ENCODE assay signal across 17 cellular contexts in genomic region chrX:19684265-19684664, GRCh38.
A peak's percentile ranks its signal among the peaks of the same experiment; 100 is the strongest.
DNase-seq lines count a peak whose midpoint lies in the region; ATAC-seq and TF ChIP-seq lines count a peak whose summit lies in the region.
"Had no signal": no experiment of that assay in that cellular context is flagged by ENCODE, and none has a peak within 500 bp of the region (broad histone marks: within the 10 kb centered on the region; RNA-seq: fewer than 3 reads in every experiment).

No MANE protein-coding gene starts in this region.

- H3K4me3 ChIP-seq in ACC112 (ENCODE audit: low read depth, low read length) = peak overlapping the region; percentile 74; the same call in 1 of the 2 replicates
- H3K4me3 ChIP-seq in HEK293 (ENCODE audit: low read depth, low read length) = no peak overlapping the region
- no peak overlapping the region for H3K4me3 ChIP-seq in aorta (ENCODE audit: low read length in 2 of 2)
- H3K4me3 ChIP-seq: adrenal gland, heart right ventricle, Peyer's patch had no signal

- no peaks in the 10 kb centered on the region for H3K9me3 ChIP-seq in HEK293 (ENCODE audit: control insufficient read depth, insufficient read depth, low read depth, low read length)
- H3K9me3 ChIP-seq in aorta (ENCODE audit: control insufficient read depth, low read length) = no peaks in the 10 kb centered on the region
- H3K9me3 ChIP-seq: adrenal gland, heart right ventricle, Peyer's patch had no signal

- H3K27ac Mint-ChIP-seq in activated T-helper 1 cell treated with anti-CD3 and anti-CD28 coated beads, Interleukin-12 subunit alpha, Interleukin-12 subunit beta, Interleukin-2, Interleukin-4 antibody, amounts not matched to agents 30 ng/mL and 10 ng/mL and 1 ng/mL, durations not matched to agents 14 hours and 24 hours and 36 hours = peak overlapping the region; percentile 92
- H3K27ac Mint-ChIP-seq in naive B cell = peak overlapping the region; percentile 44 to 97 (median 80)

- H3K4me1 Mint-ChIP-seq in activated T-helper 1 cell treated with anti-CD3 and anti-CD28 coated beads, Interleukin-12 subunit alpha, Interleukin-12 subunit beta, Interleukin-2, Interleukin-4 antibody, amounts not matched to agents 30 ng/mL and 10 ng/mL and 1 ng/mL, durations not matched to agents 14 hours and 24 hours and 36 hours (ENCODE audit: low read depth) = peaks cover 81% of the 10 kb centered on the region
- peaks cover 21 to 54% (median 38%) of the 10 kb centered on the region in 3 donors for H3K4me1 Mint-ChIP-seq in naive B cell

- peak overlapping the region; percentile 65 for H3K4me3 Mint-ChIP-seq in activated T-helper 1 cell treated with anti-CD3 and anti-CD28 coated beads, Interleukin-12 subunit alpha, Interleukin-12 subunit beta, Interleukin-2, Interleukin-4 antibody, amounts not matched to agents 30 ng/mL and 10 ng/mL and 1 ng/mL, durations not matched to agents 14 hours and 24 hours and 36 hours
- no peak overlapping the region for H3K4me3 Mint-ChIP-seq in naive B cell

- H3K9me3 Mint-ChIP-seq in activated T-helper 1 cell treated with anti-CD3 and anti-CD28 coated beads, Interleukin-12 subunit alpha, Interleukin-12 subunit beta, Interleukin-2, Interleukin-4 antibody, amounts not matched to agents 30 ng/mL and 10 ng/mL and 1 ng/mL, durations not matched to agents 14 hours and 24 hours and 36 hours = no peaks in the 10 kb centered on the region
- H3K9me3 Mint-ChIP-seq in naive B cell = peaks cover 0 to 3% (median 0%) of the 10 kb centered on the region in 7 donors

- ATAC-seq in naive B cell (ENCODE audit: low read depth in 2 of 2) = no peak
- ATAC-seq in GM21737 (IDR thresholded peaks at IDR 0.05; ENCODE audit: unreplicated experiment) = no peak
- ATAC-seq in aorta (ENCODE audit: low FRiP score) = no peak
- ATAC-seq: heart right ventricle had no signal

- CTCF ChIA-PET in HEK293 (lab: Yijun Ruan, JAX) = interaction anchor here (0.7 kb wide), 1 partner anchor 43 kb away, joined by 3 read pairs; no protein-coding TSS in a partner anchor

- no peak for DNase-seq in activated T-helper 1 cell treated with anti-CD3 and anti-CD28 coated beads, Interleukin-12 subunit alpha, Interleukin-12 subunit beta, Interleukin-2, Interleukin-4 antibody, amounts not matched to agents 30 ng/mL and 10 ng/mL and 1 ng/mL, durations not matched to agents 14 hours and 24 hours and 36 hours (ENCODE audit: low spot score)
- DNase-seq in naive B cell = no peak
- DNase-seq in NCI-H2081 treated with DMSO at 0.1 percent for 48 hours (lab: John Stamatoyannopoulos, UW) = no peak
- no peak for DNase-seq in aorta
- no peak for DNase-seq in activated CD4-positive, CD25-positive, alpha-beta regulatory T cell (lab: John Stamatoyannopoulos, UW)
- DNase-seq: activated CD4-positive, CD25-positive, alpha-beta regulatory T cell treated with anti-CD3 and anti-CD28 coated beads, Interleukin-2, amount 50 U/mL, for 72 hours; adrenal gland; C1 segment of cervical spinal cord; cortex of kidney; heart right ventricle; KBM-7; NCI-H1436; NCI-H510A; Peyer's patch had no signal

- H3K27ac ChIP-seq in ACC112 (ENCODE audit: low read depth, low read length) (peak overlapping the region; percentile 100), HEK293 (ENCODE audit: extremely low read depth, low read depth, low read length) (no peak overlapping the region), aorta (ENCODE audit: low read depth in 1 of 2, low read length in 2 of 2) (no peak overlapping the region)
- H3K27ac ChIP-seq: adrenal gland had no signal

- H2AFZ ChIP-seq in ACC112 (ENCODE audit: low read length, unreplicated experiment) = peak overlapping the region; percentile 50

- H3K4me1 ChIP-seq in ACC112 (ENCODE audit: control insufficient read depth, insufficient read depth, low read length, unreplicated experiment) (peaks cover 39% of the 10 kb centered on the region), HEK293 (ENCODE audit: control insufficient read depth, insufficient read depth, low read length) (no peaks in the 10 kb centered on the region), aorta (ENCODE audit: control insufficient read depth in 1 of 2, insufficient read depth in 2 of 2, low read length in 2 of 2) (no peaks in the 10 kb centered on the region)

- intact Hi-C loops in activated T-helper 1 cell treated with anti-CD3 and anti-CD28 coated beads, Interleukin-12 subunit alpha, Interleukin-12 subunit beta, Interleukin-2, Interleukin-4 antibody, amounts not matched to agents 30 ng/mL and 10 ng/mL and 1 ng/mL, durations not matched to agents 14 hours and 24 hours and 36 hours (cut with micrococcal nuclease) = loop anchor here (5.0 kb wide), 1 partner anchor 83 kb away; no protein-coding TSS in a partner anchor
- intact Hi-C loops in aorta (cut with DNase I) = no loop called here

- POLR2A ChIA-PET in HEK293 (lab: Yijun Ruan, JAX) = no interaction called here

- H3K27me3 ChIP-seq in ACC112 (ENCODE audit: insufficient read depth, low read length) (no peaks in the 10 kb centered on the region), aorta (ENCODE audit: control insufficient read depth in 1 of 2, insufficient read depth in 2 of 2, low read length in 1 of 2) (no peaks in the 10 kb centered on the region)
- H3K27me3 ChIP-seq: adrenal gland, Peyer's patch had no signal

- peaks cover 39% of the 10 kb centered on the region for H3K36me3 Mint-ChIP-seq in activated T-helper 1 cell treated with anti-CD3 and anti-CD28 coated beads, Interleukin-12 subunit alpha, Interleukin-12 subunit beta, Interleukin-2, Interleukin-4 antibody, amounts not matched to agents 30 ng/mL and 10 ng/mL and 1 ng/mL, durations not matched to agents 14 hours and 24 hours and 36 hours (ENCODE audit: low read depth)
- peaks cover 8 to 14% of the 10 kb centered on the region in 2 donors for H3K36me3 Mint-ChIP-seq in naive B cell

- TF ChIP-seq CTCF in HEK293 (tag by site-specific recombination; IDR thresholded peaks at IDR 0.05) = no peak

- H3K79me2 ChIP-seq in ACC112 (ENCODE audit: control insufficient read depth, insufficient read depth, low read length, unreplicated experiment) = no peaks in the 10 kb centered on the region

- 79 to 94% methylated on average over 3 of the region's 3 CpGs for WGBS in aorta, 2 donors

- H3K36me3 ChIP-seq in ACC112 (ENCODE audit: insufficient read depth, low read length) = no peaks in the 10 kb centered on the region
- no peaks in the 10 kb centered on the region for H3K36me3 ChIP-seq in HEK293 (ENCODE audit: control insufficient read depth in 2 of 2, insufficient read depth in 1 of 2, low read length in 2 of 2)
- no peaks in the 10 kb centered on the region for H3K36me3 ChIP-seq in aorta (ENCODE audit: control insufficient read depth in 1 of 2, insufficient read depth in 2 of 2, low read length in 1 of 2)
- H3K36me3 ChIP-seq: adrenal gland, Peyer's patch had no signal

- no peaks in the 10 kb centered on the region for H3K27me3 Mint-ChIP-seq in activated T-helper 1 cell treated with anti-CD3 and anti-CD28 coated beads, Interleukin-12 subunit alpha, Interleukin-12 subunit beta, Interleukin-2, Interleukin-4 antibody, amounts not matched to agents 30 ng/mL and 10 ng/mL and 1 ng/mL, durations not matched to agents 14 hours and 24 hours and 36 hours (ENCODE audit: insufficient read depth)
- no peaks in the 10 kb centered on the region for H3K27me3 Mint-ChIP-seq in naive B cell

TF ChIP-seq in HEK293, 187 proteins besides CTCF, POLR2A, EP300 and RAD21:
- TF ChIP-seq PRDM6 (tag by site-specific recombination; IDR thresholded peaks at IDR 0.05) (peak; percentile 68), INSM2 (tag by site-specific recombination; IDR thresholded peaks at IDR 0.05) (0 out of 2 replicates have a peak, but pooled peaks have one; percentile 19), FEZF1 (tag by site-specific recombination; IDR thresholded peaks at IDR 0.05) (0 out of 2 replicates have a peak, but pooled peaks have one; percentile 36), KLF10 (tag by site-specific recombination; IDR thresholded peaks at IDR 0.05) (no peak)
